Comparison of ENCODE assay signal across 21 cellular contexts in genomic region chr10:127978481-127978880, GRCh38.
DNase-seq lines count a peak whose midpoint lies in the region; TF ChIP-seq lines count a peak whose summit lies in the region.
"Had no signal": no experiment of that assay in that cellular context is flagged by ENCODE, and none has a peak within 500 bp of the region (broad histone marks: within the 10 kb centered on the region; RNA-seq: fewer than 3 reads in every experiment).

No MANE protein-coding gene starts in this region.

- DNase-seq in left ventricle myocardium inferior (no peak), cardiac septum (ENCODE audit: low spot score) (no peak), esophagus squamous epithelium (lab: John Stamatoyannopoulos, UW) (no peak), type B pancreatic cell (ENCODE audit: extremely low spot score, unreplicated experiment) (peak; percentile 34), RKO (ENCODE audit: low spot score) (no peak), NCI-H774 (lab: John Stamatoyannopoulos, UW) (no peak), endothelial cell (ENCODE audit: low spot score) (no peak)
- DNase-seq: activated CD4-positive, alpha-beta T cell treated with anti-CD3 and anti-CD28 coated beads, Interleukin-2, amount 50 U/mL, for 48 hours; activated naive CD8-positive, alpha-beta T cell treated with anti-CD3 and anti-CD28 coated beads, Interleukin-2, amount 10 ng/mL, durations not matched to agents 7 days and 5 days; activated T-cell treated with anti-CD3 and anti-CD28 coated beads, Interleukin-2, amount 50 U/mL, for 72 hours; CD4-positive, CD25-positive, alpha-beta regulatory T cell; effector CD4-positive, alpha-beta T cell; mucosa of descending colon; NCI-H1105; NCI-H2107; stimulated activated CD4-positive, alpha-beta T cell treated with anti-CD3 and anti-CD28 coated beads, Interleukin-4, amount 100 ng/mL, for 24 hours; T-helper 17 cell; WERI-Rb-1 had no signal

- H3K4me1 ChIP-seq in left ventricle myocardium inferior (peaks cover 70% of the 10 kb centered on the region), esophagus squamous epithelium (peaks cover 0 to 31% (median 8%) of the 10 kb centered on the region in 3 donors), skeletal muscle satellite cell (ENCODE audit: control insufficient read depth, insufficient read depth, low read length) (peaks cover 32% of the 10 kb centered on the region)

- H3K4me3 Mint-ChIP-seq in type B pancreatic cell = no peak overlapping the region
- H3K4me3 Mint-ChIP-seq in endothelial cell (ENCODE audit: unreplicated experiment) = no peak overlapping the region
- H3K4me3 Mint-ChIP-seq: activated naive CD8-positive, alpha-beta T cell treated with anti-CD3 and anti-CD28 coated beads, Interleukin-2, amount 10 ng/mL, durations not matched to agents 7 days and 5 days; CD4-positive, CD25-positive, alpha-beta regulatory T cell; T-helper 17 cell had no signal

- H3K27me3 Mint-ChIP-seq in type B pancreatic cell (peaks cover 13% of the 10 kb centered on the region), endothelial cell (ENCODE audit: unreplicated experiment) (peaks cover 2% of the 10 kb centered on the region)

- H3K9ac ChIP-seq in skeletal muscle satellite cell (ENCODE audit: low read depth, low read length) = peak overlapping the region; percentile 79

- H3K9me3 Mint-ChIP-seq in type B pancreatic cell (peaks cover 7% of the 10 kb centered on the region), endothelial cell (ENCODE audit: unreplicated experiment) (no peaks in the 10 kb centered on the region)

- peak overlapping the region; percentile 80 for H3K27ac ChIP-seq in left ventricle myocardium inferior (replicated peaks)
- H3K27ac ChIP-seq in esophagus squamous epithelium = peak overlapping the region; percentile 17 to 75 (median 44)
- H3K27ac ChIP-seq: hepatocyte, WERI-Rb-1 had no signal

- H3K27ac Mint-ChIP-seq in type B pancreatic cell = no peak overlapping the region
- H3K27ac Mint-ChIP-seq in endothelial cell (ENCODE audit: unreplicated experiment) = no peak overlapping the region
- H3K27ac Mint-ChIP-seq: activated naive CD8-positive, alpha-beta T cell treated with anti-CD3 and anti-CD28 coated beads, Interleukin-2, amount 10 ng/mL, durations not matched to agents 7 days and 5 days; activated T-cell treated with anti-CD3 and anti-CD28 coated beads, Interleukin-2, amount 50 U/mL, for 72 hours; T-helper 17 cell had no signal

- H3K27me3 ChIP-seq in left ventricle myocardium inferior (ENCODE audit: low read depth) (no peaks in the 10 kb centered on the region), esophagus squamous epithelium (no peaks in the 10 kb centered on the region), skeletal muscle satellite cell (ENCODE audit: control insufficient read depth, insufficient read depth, low read length) (no peaks in the 10 kb centered on the region)
- H3K27me3 ChIP-seq: hepatocyte, SJSA1 had no signal

- intact Hi-C loops in left ventricle myocardium inferior (cut with micrococcal nuclease) (no loop called here), cardiac septum (cut with DNase I) (no loop called here), esophagus squamous epithelium (cut with DNase I) (no loop called here)

- H3K36me3 ChIP-seq in left ventricle myocardium inferior (no peaks in the 10 kb centered on the region), esophagus squamous epithelium (no peaks in the 10 kb centered on the region), skeletal muscle satellite cell (ENCODE audit: insufficient read depth, low read length) (no peaks in the 10 kb centered on the region)
- H3K36me3 ChIP-seq: SJSA1, WERI-Rb-1 had no signal

- H3K36me3 Mint-ChIP-seq in type B pancreatic cell (no peaks in the 10 kb centered on the region), endothelial cell (ENCODE audit: low read depth, unreplicated experiment) (peaks cover 20% of the 10 kb centered on the region)
- H3K36me3 Mint-ChIP-seq: activated naive CD8-positive, alpha-beta T cell treated with anti-CD3 and anti-CD28 coated beads, Interleukin-2, amount 10 ng/mL, durations not matched to agents 7 days and 5 days; CD4-positive, CD25-positive, alpha-beta regulatory T cell had no signal

- 87 to 94% methylated on average over 6 of the region's 9 CpGs for WGBS in esophagus squamous epithelium, 2 donors

- TF ChIP-seq CTCF in left ventricle myocardium inferior (IDR thresholded peaks at IDR 0.05; ENCODE audit: borderline replicate concordance) = no peak
- no peak for TF ChIP-seq CTCF in esophagus squamous epithelium (IDR thresholded peaks at IDR 0.05)
- no peak for TF ChIP-seq CTCF in type B pancreatic cell (conservative IDR thresholded peaks at IDR 0.05)
- no peak for TF ChIP-seq CTCF in endothelial cell (IDR thresholded peaks at IDR 0.05; ENCODE audit: unreplicated experiment)

- H3K4me2 ChIP-seq in skeletal muscle satellite cell (ENCODE audit: low read length) = peak overlapping the region; percentile 71
- H3K4me2 ChIP-seq: hepatocyte had no signal

- TF ChIP-seq POLR2A in esophagus squamous epithelium (IDR thresholded peaks at IDR 0.05) = no peak

- H3K4me3 ChIP-seq in left ventricle myocardium inferior = no peak overlapping the region
- H3K4me3 ChIP-seq in esophagus squamous epithelium = no peak overlapping the region
- no peak overlapping the region for H3K4me3 ChIP-seq in skeletal muscle satellite cell (ENCODE audit: low read length)
- H3K4me3 ChIP-seq: hepatocyte, mucosa of descending colon, SJSA1 had no signal

- H3K4me1 Mint-ChIP-seq in type B pancreatic cell (ENCODE audit: unreplicated experiment) (peaks cover 16% of the 10 kb centered on the region), endothelial cell (ENCODE audit: unreplicated experiment) (peaks cover 68% of the 10 kb centered on the region)

- H3K9me3 ChIP-seq in left ventricle myocardium inferior (replicated peaks) (peaks cover 17% of the 10 kb centered on the region), esophagus squamous epithelium (peaks cover 0 to 17% (median 0%) of the 10 kb centered on the region in 3 donors), skeletal muscle satellite cell (replicated peaks; ENCODE audit: low read length) (no peaks in the 10 kb centered on the region)
